In the genomic region with DNA sequence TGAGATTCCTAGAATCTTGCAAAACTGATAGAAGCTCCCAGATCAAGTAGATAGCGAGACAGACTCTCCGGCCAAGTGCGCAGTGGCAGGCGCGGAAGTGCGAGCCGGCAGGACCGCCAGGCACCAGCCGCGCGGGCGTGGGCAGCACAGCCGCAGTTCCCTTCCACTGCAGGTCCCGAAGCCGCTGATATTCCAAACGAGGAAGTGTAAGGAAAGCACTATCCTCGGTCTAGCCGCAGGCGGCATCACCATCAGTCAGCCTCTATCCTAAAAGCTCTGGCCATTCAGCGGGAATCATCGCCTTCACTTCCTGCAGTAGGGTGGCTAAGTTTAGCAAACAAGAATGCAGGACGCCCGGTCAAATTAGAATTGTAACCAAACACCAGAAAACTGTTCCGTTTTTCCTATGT, we compare ENCODE assay signal across 8 cellular contexts. TPM values are rescaled to one million over a fixed set of nuclear protein-coding genes. Genes with fewer than 3 reads are reported as not detected.
DNase-seq lines count a peak whose midpoint lies in the region; ATAC-seq, FAIRE-seq and TF ChIP-seq lines count a peak whose summit lies in the region.

No MANE protein-coding gene starts in this region.

- no peak for TF ChIP-seq EP300 in suprapubic skin (IDR thresholded peaks at IDR 0.05)

- H3K27ac ChIP-seq in mesenchymal stem cell (ENCODE audit: low read length, poor library complexity, severe bottlenecking) (peak overlapping the region; percentile 90), suprapubic skin (peak overlapping the region; percentile 98)

- H3K27ac Mint-ChIP-seq in activated CD4-positive, alpha-beta T cell treated with anti-CD3 and anti-CD28 coated beads for 36 hours = peak overlapping the region; percentile 51
- no peak overlapping the region for H3K27ac Mint-ChIP-seq in endothelial cell (ENCODE audit: unreplicated experiment)

- H3K4me3 Mint-ChIP-seq in activated CD4-positive, alpha-beta T cell treated with anti-CD3 and anti-CD28 coated beads for 36 hours = peak overlapping the region; percentile 88
- H3K4me3 Mint-ChIP-seq in endothelial cell (ENCODE audit: unreplicated experiment) = peak overlapping the region; percentile 94

- TF ChIP-seq POLR2A in H54 (IDR thresholded peaks at IDR 0.05; ENCODE audit: low read depth, low read length) (no peak; the same call in 1 of the 2 replicates), suprapubic skin (IDR thresholded peaks at IDR 0.05) (no peak)

- H4K8ac ChIP-seq in mesenchymal stem cell (ENCODE audit: low read length) = no peak overlapping the region

- no peak overlapping the region for H2BK15ac ChIP-seq in mesenchymal stem cell (ENCODE audit: low read depth, poor library complexity, severe bottlenecking)

- CTCF ChIA-PET in activated CD4-positive, alpha-beta T cell treated with anti-CD3 and anti-CD28 coated beads for 36 hours (lab: Charles Lee) = interaction anchor here (1.0 to 1.3 kb wide), 3 partner anchors 17 to 85 kb away, joined by 3 read pairs; a partner anchor contains a TSS

- no peak for FAIRE-seq in H54 (lab: Jason Lieb, UNC)

- TF ChIP-seq CTCF in endothelial cell (IDR thresholded peaks at IDR 0.05; ENCODE audit: unreplicated experiment) (no peak), suprapubic skin (IDR thresholded peaks at IDR 0.05) (no peak)

- ATAC-seq in activated CD4-positive, alpha-beta T cell treated with anti-CD3 and anti-CD28 coated beads for 36 hours = peak; percentile 35

- WGBS in mesenchymal stem cell = under 1% methylated on average over 24 of the region's 24 CpGs
- WGBS in suprapubic skin = under 1% methylated on average over 24 of the region's 24 CpGs

- peak overlapping the region; percentile 72 to 73 for H3K18ac ChIP-seq in mesenchymal stem cell (ENCODE audit: low read depth in 1 of 2, low read length in 2 of 2)

- no peaks in the 10 kb centered on the region for H3K9me3 Mint-ChIP-seq in activated CD4-positive, alpha-beta T cell treated with anti-CD3 and anti-CD28 coated beads for 36 hours (ENCODE audit: low read depth)
- H3K9me3 Mint-ChIP-seq in endothelial cell (ENCODE audit: unreplicated experiment) = no peaks in the 10 kb centered on the region

- peaks cover 10% of the 10 kb centered on the region for H3K79me1 ChIP-seq in mesenchymal stem cell (replicated peaks; ENCODE audit: low read length, poor library complexity, severe bottlenecking)

- H2BK120ac ChIP-seq in mesenchymal stem cell (ENCODE audit: low read depth, low read length) = no peak overlapping the region

- peak; percentile 53 for DNase-seq in activated CD4-positive, alpha-beta T cell treated with anti-CD3 and anti-CD28 coated beads for 36 hours
- no peak for DNase-seq in activated CD4-positive, alpha-beta T cell treated with anti-CD3 and anti-CD28 coated beads, Interleukin-2, amount 50 U/mL, for 4 hours
- DNase-seq in H54 (ENCODE audit: insufficient read length, low spot score) (peak; percentile 26), Kasumi-1 (lab: John Stamatoyannopoulos, UW) (peak; percentile 42 to 53), endothelial cell (ENCODE audit: low spot score) (peak; percentile 41), mesenchymal stem cell (no peak), suprapubic skin (ENCODE audit: low spot score in 2 of 2) (peak in 1 of 2 donors; percentile 75)
- peak; percentile 41 for DNase-seq in activated CD4-positive, CD25-positive, alpha-beta regulatory T cell treated with anti-CD3 and anti-CD28 coated beads, Interleukin-2, amount 50 U/mL, for 72 hours

- no peaks in the 10 kb centered on the region for H3K9me3 ChIP-seq in mesenchymal stem cell (ENCODE audit: control insufficient read depth, low read length)
- no peaks in the 10 kb centered on the region for H3K9me3 ChIP-seq in suprapubic skin

- H3K4ac ChIP-seq in mesenchymal stem cell (ENCODE audit: low read depth in 1 of 2, low read length in 2 of 2) = peak overlapping the region in 1 of 2 experiments; percentile 73

- H3K4me3 ChIP-seq in mesenchymal stem cell (ENCODE audit: insufficient read depth in 1 of 2, low read depth in 1 of 2, low read length in 2 of 2) = peak overlapping the region; percentile 66 to 95
- peak overlapping the region; percentile 89 for H3K4me3 ChIP-seq in suprapubic skin

- peaks cover 1% of the 10 kb centered on the region for H3K4me1 ChIP-seq in mesenchymal stem cell (ENCODE audit: control insufficient read depth, insufficient read depth, low read depth, low read length)
- H3K4me1 ChIP-seq in suprapubic skin = peaks cover 22% of the 10 kb centered on the region

- intact Hi-C loops in activated CD4-positive, alpha-beta T cell treated with anti-CD3 and anti-CD28 coated beads for 36 hours (cut with DNase I, micrococcal nuclease) = loop anchor here in 1 of 2 experiments (2.0 kb wide), 1 partner anchor 46 kb away; a partner anchor contains a TSS

- H3K9ac ChIP-seq in mesenchymal stem cell (ENCODE audit: low read length) = peak overlapping the region; percentile 97

- no peaks in the 10 kb centered on the region for H3K27me3 ChIP-seq in mesenchymal stem cell (ENCODE audit: control insufficient read depth in 1 of 2, insufficient read depth in 1 of 2, low read length in 2 of 2)
- no peaks in the 10 kb centered on the region for H3K27me3 ChIP-seq in suprapubic skin

- H3K4me2 ChIP-seq in mesenchymal stem cell (ENCODE audit: low read length, poor library complexity, severe bottlenecking) = peak overlapping the region; percentile 86

- no peak overlapping the region for H2AK5ac ChIP-seq in mesenchymal stem cell (ENCODE audit: low read length, severe bottlenecking)

- H2BK5ac ChIP-seq in mesenchymal stem cell (ENCODE audit: low read depth, low read length, poor library complexity, severe bottlenecking) = no peak overlapping the region

- H3K36me3 ChIP-seq in mesenchymal stem cell (ENCODE audit: control insufficient read depth in 1 of 2, insufficient read depth in 2 of 2, low read depth in 1 of 2, low read length in 2 of 2) (peaks cover 6 to 13% of the 10 kb centered on the region in 2 experiments), suprapubic skin (peaks cover 8% of the 10 kb centered on the region)

- no peak overlapping the region for H4K91ac ChIP-seq in mesenchymal stem cell (ENCODE audit: low read length)

- H3K14ac ChIP-seq in mesenchymal stem cell (ENCODE audit: low read length in 2 of 2) = peak overlapping the region in 1 of 2 experiments; percentile 18

- peak overlapping the region in 1 of 2 experiments; percentile 71 for H2BK12ac ChIP-seq in mesenchymal stem cell (ENCODE audit: low read length in 2 of 2)

- peaks cover 14% of the 10 kb centered on the region for H3K4me1 Mint-ChIP-seq in activated CD4-positive, alpha-beta T cell treated with anti-CD3 and anti-CD28 coated beads for 36 hours
- peaks cover 8% of the 10 kb centered on the region for H3K4me1 Mint-ChIP-seq in endothelial cell (ENCODE audit: unreplicated experiment)

- POLR2A ChIA-PET in activated CD4-positive, alpha-beta T cell treated with anti-CD3 and anti-CD28 coated beads for 36 hours (lab: Charles Lee) = interaction anchor here (1.0 to 1.8 kb wide), 3 partner anchors 19 to 46 kb away, joined by 3 to 5 read pairs (median 4); a partner anchor contains a TSS

- H3K23ac ChIP-seq in mesenchymal stem cell (ENCODE audit: low read length in 2 of 2) = no peak overlapping the region

- H2AFZ ChIP-seq in mesenchymal stem cell (ENCODE audit: low read depth, low read length) = peak overlapping the region; percentile 76

- H3K27me3 Mint-ChIP-seq in activated CD4-positive, alpha-beta T cell treated with anti-CD3 and anti-CD28 coated beads for 36 hours = no peaks in the 10 kb centered on the region
- H3K27me3 Mint-ChIP-seq in endothelial cell (ENCODE audit: unreplicated experiment) = peaks cover 4% of the 10 kb centered on the region

- peaks cover 3% of the 10 kb centered on the region for H3K36me3 Mint-ChIP-seq in activated CD4-positive, alpha-beta T cell treated with anti-CD3 and anti-CD28 coated beads for 36 hours (ENCODE audit: low read depth)
- no peaks in the 10 kb centered on the region for H3K36me3 Mint-ChIP-seq in endothelial cell (ENCODE audit: low read depth, unreplicated experiment)

RNA-seq across cellular contexts. Expression of a gene that starts 0.7 kb away (rescaled TPM):
- 10 to 100 TPM; 29.8 to 30.2 TPM for total RNA-seq in activated CD4-positive, alpha-beta T cell treated with anti-CD3 and anti-CD28 coated beads for 36 hours
- total RNA-seq in endothelial cell (ENCODE audit: unreplicated experiment) = 11.0 TPM
- polyA plus RNA-seq in mesenchymal stem cell (2013, experiment 1 of 2) = 28.8 TPM
- 29.9 TPM for polyA plus RNA-seq in mesenchymal stem cell (2013, experiment 2 of 2)
- total RNA-seq in suprapubic skin = 10 to 100 TPM in 1 of 4 donors, 1 to 10 TPM in 3; 4.7 to 11.1 (median 5.6) TPM

RNA-seq across cellular contexts. Expression of a gene that starts 17.3 kb away (rescaled TPM):
- 10 to 100 TPM; 40.8 to 52.4 TPM for total RNA-seq in activated CD4-positive, alpha-beta T cell treated with anti-CD3 and anti-CD28 coated beads for 36 hours
- 45.2 TPM for total RNA-seq in endothelial cell (ENCODE audit: unreplicated experiment)
- polyA plus RNA-seq in mesenchymal stem cell (2013, experiment 1 of 2) = 24.8 TPM
- 25.1 TPM for polyA plus RNA-seq in mesenchymal stem cell (2013, experiment 2 of 2)
- 10 to 100 TPM; 17.0 to 30.0 (median 26.6) TPM for total RNA-seq in suprapubic skin

RNA-seq across cellular contexts. Expression of a gene that starts 45.1 kb away (rescaled TPM):
- total RNA-seq in activated CD4-positive, alpha-beta T cell treated with anti-CD3 and anti-CD28 coated beads for 36 hours = 10 to 100 TPM; 45.4 to 57.3 TPM
- total RNA-seq in endothelial cell (ENCODE audit: unreplicated experiment) (144 TPM), suprapubic skin (10 to 100 TPM; 43.4 to 63.9 (median 62.6) TPM)
- polyA plus RNA-seq in mesenchymal stem cell (2013, experiment 1 of 2) = 31.3 TPM
- 28.6 TPM for polyA plus RNA-seq in mesenchymal stem cell (2013, experiment 2 of 2)

RNA-seq across cellular contexts. Expression of a gene that starts 45.3 kb away (rescaled TPM):
- total RNA-seq in activated CD4-positive, alpha-beta T cell treated with anti-CD3 and anti-CD28 coated beads for 36 hours = 100 to 1,000 TPM in 1 of 2 experiments, 10 to 100 TPM in 1; 94.5 to 141 TPM
- 24.9 TPM for total RNA-seq in endothelial cell (ENCODE audit: unreplicated experiment)
- polyA plus RNA-seq in mesenchymal stem cell (2013, experiment 1 of 2) = 21.6 TPM
- polyA plus RNA-seq in mesenchymal stem cell (2013, experiment 2 of 2) = 22.2 TPM
- total RNA-seq in suprapubic skin = 10 to 100 TPM; 23.7 to 63.2 (median 35.4) TPM

Comparison
In these comparisons a context has a peak if more than half of its experiments do, and no peak if none do; other contexts are left out.
1. DNase-seq: peak in activated CD4-positive, alpha-beta T cell treated with anti-CD3 and anti-CD28 coated beads for 36 hours (single experiment), H54 (single experiment), Kasumi-1 (2 of 2), activated CD4-positive, CD25-positive, alpha-beta regulatory T cell treated with anti-CD3 and anti-CD28 coated beads, Interleukin-2, amount 50 U/mL, for 72 hours (single experiment) and endothelial cell (single experiment); none in activated CD4-positive, alpha-beta T cell treated with anti-CD3 and anti-CD28 coated beads, Interleukin-2, amount 50 U/mL, for 4 hours (0 of 2) and mesenchymal stem cell (single experiment).